ENCODE assay signal across 8 cellular contexts in genomic region chr16:66511615-66512500, GRCh38. TPM values are rescaled to one million over a fixed set of nuclear protein-coding genes. Genes with fewer than 3 reads are reported as not detected.
DNase-seq lines count a peak whose midpoint lies in the region; ATAC-seq and TF ChIP-seq lines count a peak whose summit lies in the region.

No MANE protein-coding gene starts in this region.

- H3K27me3 ChIP-seq in DND-41 (ENCODE audit: insufficient read depth, low read length, poor library complexity) (no peaks in the 10 kb centered on the region), PC-3 (ENCODE audit: low read length) (no peaks in the 10 kb centered on the region)
- no peaks in the 10 kb centered on the region for H3K27me3 ChIP-seq in CD8-positive, alpha-beta T cell (ENCODE audit: insufficient read depth, low read length)

- no peak overlapping the region for H3K27ac ChIP-seq in DND-41 (ENCODE audit: low read length)
- H3K27ac ChIP-seq in PC-3 (ENCODE audit: low read length): peak overlapping the region; percentile 82
- no peak overlapping the region for H3K27ac ChIP-seq in CD8-positive, alpha-beta T cell (ENCODE audit: low read depth, low read length)

- H2AFZ ChIP-seq in DND-41 (ENCODE audit: low read depth, low read length): no peak overlapping the region
- no peak overlapping the region for H2AFZ ChIP-seq in PC-3 (ENCODE audit: low read length)

- H3K27ac Mint-ChIP-seq in CD8-positive, alpha-beta T cell: no peak overlapping the region

- BruUV-seq in PC-3 (replicated peaks; lab: Mats Ljungman, UMichigan): TSS peak; percentile 22

- no peaks in the 10 kb centered on the region for H3K9me3 ChIP-seq in DND-41 (ENCODE audit: insufficient read depth, low read length, severe bottlenecking)
- H3K9me3 ChIP-seq in PC-3 (ENCODE audit: low read length): no peaks in the 10 kb centered on the region
- H3K9me3 ChIP-seq in CD8-positive, alpha-beta T cell (ENCODE audit: low read length): no peaks in the 10 kb centered on the region

- H3K4me1 Mint-ChIP-seq in CD8-positive, alpha-beta T cell (ENCODE audit: low read depth): peaks cover 27% of the 10 kb centered on the region

- peaks cover 6% of the 10 kb centered on the region for H3F3A ChIP-seq in PC-3 (ENCODE audit: low read length, unreplicated experiment)

- CTCF ChIA-PET in PC-3 (lab: Charles Lee): interaction anchor here (0.7 to 1.4 kb wide), 5 partner anchors 10 to 201 kb away, joined by 3 to 5 read pairs (median 3); no protein-coding TSS in a partner anchor
- CTCF ChIA-PET in CD8-positive, alpha-beta T cell (lab: Charles Lee): interaction anchor here (1.0 to 2.8 kb wide), 12 partner anchors 9 to 97 kb away, joined by 3 to 23 read pairs (median 4); partner anchors contain the start of genes CKLF and CMTM2

- peak; percentile 24 for TF ChIP-seq CTCF in DND-41 (IDR thresholded peaks at IDR 0.05; ENCODE audit: borderline replicate concordance, extremely low read depth, low read length, poor library complexity, severe bottlenecking)
- no peak for TF ChIP-seq CTCF in PC-3 (conservative IDR thresholded peaks at IDR 0.05; ENCODE audit: low read depth, low read length)
- no peak for TF ChIP-seq CTCF in omental fat pad (IDR thresholded peaks at IDR 0.05)
- TF ChIP-seq CTCF in CD8-positive, alpha-beta T cell (IDR thresholded peaks at IDR 0.05): no peak

- H3K36me3 ChIP-seq in DND-41 (ENCODE audit: insufficient read depth, low read length): peaks cover 18% of the 10 kb centered on the region
- H3K36me3 ChIP-seq in PC-3 (ENCODE audit: low read depth, low read length): no peaks in the 10 kb centered on the region
- H3K36me3 ChIP-seq in CD8-positive, alpha-beta T cell (ENCODE audit: insufficient read depth, low read length): no peaks in the 10 kb centered on the region

- H3K4me2 ChIP-seq in DND-41 (ENCODE audit: insufficient read depth, low read length) (no peak overlapping the region), PC-3 (ENCODE audit: low read length) (peak overlapping the region; percentile 85)

- no peaks in the 10 kb centered on the region for H3K36me3 Mint-ChIP-seq in CD8-positive, alpha-beta T cell

- intact Hi-C loops in PC-3 (cut with micrococcal nuclease): no loop called here
- intact Hi-C loops in CD8-positive, alpha-beta T cell (cut with DNase I, micrococcal nuclease): loop anchor here in 1 of 2 experiments (1.0 kb wide), 1 partner anchor 77 kb away; no protein-coding TSS in a partner anchor

- H3K9ac ChIP-seq in DND-41 (ENCODE audit: low read depth, low read length) (no peak overlapping the region), PC-3 (ENCODE audit: low read length) (peak overlapping the region; percentile 33)

- no peaks in the 10 kb centered on the region for H3K9me3 Mint-ChIP-seq in CD8-positive, alpha-beta T cell

- POLR2A ChIA-PET in PC-3 (lab: Charles Lee; ENCODE audit: unreplicated experiment): interaction anchor here (0.6 kb wide), 3 partner anchors 10 to 93 kb away, joined by 3 to 13 read pairs (median 3); partner anchors contain the start of gene CMTM3
- POLR2A ChIA-PET in CD8-positive, alpha-beta T cell (lab: Charles Lee): interaction anchor here (0.9 to 1.7 kb wide), 5 partner anchors 10 to 79 kb away, joined by 3 to 5 read pairs (median 4); no protein-coding TSS in a partner anchor

- ATAC-seq in DND-41 (ENCODE audit: insufficient read depth, low read depth) (no peak), PC-3 (peak; percentile 8), esophagus mucosa (peak; percentile 63), omental fat pad (ENCODE audit: low FRiP score) (peak; percentile 42), GM18505 (IDR thresholded peaks at IDR 0.05; ENCODE audit: unreplicated experiment) (no peak), HG03039 (IDR thresholded peaks at IDR 0.05; ENCODE audit: unreplicated experiment) (no peak)
- no peak for ATAC-seq in CD8-positive, alpha-beta T cell

- H3K4me3 ChIP-seq in DND-41 (ENCODE audit: low read depth in 1 of 2, low read length in 2 of 2): no peak overlapping the region
- peak overlapping the region; percentile 53; the same call in 1 of the 2 replicates for H3K4me3 ChIP-seq in PC-3 (ENCODE audit: low read length)
- no peak overlapping the region for H3K4me3 ChIP-seq in CD8-positive, alpha-beta T cell (ENCODE audit: low read depth, low read length)

- H3K79me2 ChIP-seq in DND-41 (ENCODE audit: insufficient read depth, low read length) (no peaks in the 10 kb centered on the region), PC-3 (ENCODE audit: low read length) (no peaks in the 10 kb centered on the region)

- no peak overlapping the region for H3K4me3 Mint-ChIP-seq in CD8-positive, alpha-beta T cell

- no peaks in the 10 kb centered on the region for H3K27me3 Mint-ChIP-seq in CD8-positive, alpha-beta T cell (ENCODE audit: low read depth)

- DNase-seq in DND-41 (no peak), PC-3 (peak; percentile 90), omental fat pad (ENCODE audit: low spot score) (no peak)
- no peak for DNase-seq in stimulated activated naive CD4-positive, alpha-beta T cell treated with Interleukin-2 at 50 U/mL for 16 hours (lab: John Stamatoyannopoulos, UW)
- no peak for DNase-seq in CD8-positive, alpha-beta T cell

- peaks cover 16% of the 10 kb centered on the region for H3K4me1 ChIP-seq in DND-41 (ENCODE audit: insufficient read depth, low read length)
- peaks cover 74% of the 10 kb centered on the region for H3K4me1 ChIP-seq in PC-3 (ENCODE audit: insufficient read depth, low read length)
- H3K4me1 ChIP-seq in CD8-positive, alpha-beta T cell (ENCODE audit: insufficient read depth, low read length): peaks cover 19% of the 10 kb centered on the region

- no peaks in the 10 kb centered on the region for H3K9me2 ChIP-seq in PC-3 (replicated peaks; ENCODE audit: low read length)

- no peak for TF ChIP-seq POLR2A in GM18505 (IDR thresholded peaks at IDR 0.05; ENCODE audit: borderline replicate concordance, extremely low read depth, insufficient read depth, insufficient read length)

- H4K20me1 ChIP-seq in DND-41 (ENCODE audit: insufficient read depth, low read length): no peaks in the 10 kb centered on the region
- H4K20me1 ChIP-seq in PC-3 (ENCODE audit: low read length): no peaks in the 10 kb centered on the region

RNA-seq across cellular contexts. Expression of gene TK2, which starts 38.1 kb away (rescaled TPM):
- total RNA-seq in PC-3 (2014; rRNA removed) (8.3 and 14.1 TPM in 2 replicates), esophagus mucosa (8.5 TPM), omental fat pad (10 to 100 TPM; 39.9 to 69.7 (median 56.0) TPM)
- 1 to 10 TPM; 3.3 to 4.4 TPM for total RNA-seq in CD8-positive, alpha-beta T cell

RNA-seq across cellular contexts. Expression of gene CKLF, which starts 40.5 kb away (rescaled TPM):
- total RNA-seq in PC-3 (2014; rRNA removed): 47.9 and 49.7 TPM in 2 replicates
- total RNA-seq in esophagus mucosa: 14.2 TPM
- 10 to 100 TPM; 31.6 to 68.4 (median 49.2) TPM for total RNA-seq in omental fat pad
- 10 to 100 TPM in 1 of 2 experiments, 1 to 10 TPM in 1; 7.9 to 11.1 TPM for total RNA-seq in CD8-positive, alpha-beta T cell

RNA-seq across cellular contexts. Expression of gene CMTM1, which starts 54.4 kb away (rescaled TPM):
- 0.92 and 1.4 TPM in 2 replicates for total RNA-seq in PC-3 (2014; rRNA removed)
- 0.60 TPM for total RNA-seq in esophagus mucosa
- 1 to 10 TPM in 2 of 4 donors, under 1 TPM in 2; 0.93 to 1.1 (median 0.98) TPM for total RNA-seq in omental fat pad
- under 1 TPM in 1 of 2 experiments, not detected in 1; 0.61 TPM for total RNA-seq in CD8-positive, alpha-beta T cell

Comparison
In these comparisons a context has a peak if more than half of its experiments do, and no peak if none do; other contexts are left out.
1. ATAC-seq: peak in PC-3 (single experiment), esophagus mucosa (single experiment) and omental fat pad (single experiment); none in DND-41 (single experiment), GM18505 (single experiment), CD8-positive, alpha-beta T cell (single experiment) and HG03039 (single experiment).